Comparison of ENCODE assay signal across 8 cellular contexts in genomic region chr7:65981965-65982792, GRCh38. TPM values are rescaled to one million over a fixed set of nuclear protein-coding genes. Genes with fewer than 3 reads are reported as not detected.
DNase-seq lines count a peak whose midpoint lies in the region; ATAC-seq and TF ChIP-seq lines count a peak whose summit lies in the region.

TSS of gene GUSB (minus strand) at chr7:65982213. CDS start at chr7:65982183, 30 bp downstream.

- peak within 1 kb of the TSS; percentile 67 for H3K27ac ChIP-seq in CD8-positive, alpha-beta memory T cell (ENCODE audit: low read depth, low read length)
- peak within 1 kb of the TSS; percentile 74 for H3K27ac ChIP-seq in ectodermal cell (ENCODE audit: insufficient read depth, low read depth, low read length, poor library complexity, severe bottlenecking)
- peak within 1 kb of the TSS; percentile 93 for H3K27ac ChIP-seq in lower lobe of right lung

- POLR2A ChIA-PET in CD8-positive, alpha-beta memory T cell (lab: Charles Lee): no interaction called here

- peak; percentile 79 to 90 (median 82) for DNase-seq in CD8-positive, alpha-beta memory T cell
- DNase-seq in HS-5 (ENCODE audit: low read depth) (peak; percentile 24), NK-92 (lab: John Stamatoyannopoulos, UW; ENCODE audit: unreplicated experiment) (peak; percentile 16), lower lobe of right lung (peak; percentile 95)
- peak; percentile 73 to 84 for DNase-seq in activated CD8-positive, alpha-beta memory T cell treated with anti-CD3 and anti-CD28 coated beads for 1 hour (ENCODE audit: extremely low read depth in 1 of 2, low read depth in 1 of 2)
- DNase-seq in stimulated activated CD4-positive, alpha-beta T cell treated with anti-CD3 and anti-CD28 coated beads, TNF-alpha, amount 100 ng/mL, for 1 hour (ENCODE audit: low read depth in 3 of 3, low spot score in 1 of 3): peak; percentile 56 to 89 (median 74)

- no peaks in the 10 kb centered on the region for H3K9me3 ChIP-seq in CD8-positive, alpha-beta memory T cell (ENCODE audit: low read length)
- H3K9me3 ChIP-seq in ectodermal cell (ENCODE audit: control insufficient read depth, low read length) (no peaks in the 10 kb centered on the region), lower lobe of right lung (no peaks in the 10 kb centered on the region)

- peak within 1 kb of the TSS; percentile 79 to 98 (median 88) for H3K4me3 Mint-ChIP-seq in CD8-positive, alpha-beta memory T cell

- WGBS in ectodermal cell, 2 experiments: 9% methylated on average over 62 of the region's 62 CpGs

- H3K4me1 ChIP-seq in CD8-positive, alpha-beta memory T cell (ENCODE audit: insufficient read depth, low read length): peaks cover 18% of the 10 kb centered on the region
- H3K4me1 ChIP-seq in ectodermal cell (ENCODE audit: control insufficient read depth, insufficient read depth, low read length): peaks cover 6% of the 10 kb centered on the region
- H3K4me1 ChIP-seq in lower lobe of right lung: peaks cover 19% of the 10 kb centered on the region

- peak within 1 kb of the TSS; percentile 83 for H3K4me3 ChIP-seq in CD8-positive, alpha-beta memory T cell (ENCODE audit: low read length)
- H3K4me3 ChIP-seq in ectodermal cell (ENCODE audit: insufficient read depth, low read depth, low read length) (peak within 1 kb of the TSS; percentile 90), lower lobe of right lung (peak within 1 kb of the TSS; percentile 81)

- peaks cover 14 to 24% (median 15%) of the 10 kb centered on the region in 3 donors for H3K4me1 Mint-ChIP-seq in CD8-positive, alpha-beta memory T cell

- H3K36me3 ChIP-seq in CD8-positive, alpha-beta memory T cell (ENCODE audit: insufficient read depth, low read length): no peaks in the 10 kb centered on the region
- peaks cover 7% of the 10 kb centered on the region for H3K36me3 ChIP-seq in ectodermal cell (ENCODE audit: control insufficient read depth, insufficient read depth, low read length)
- H3K36me3 ChIP-seq in lower lobe of right lung: peaks cover 21% of the 10 kb centered on the region

- CTCF ChIA-PET in CD8-positive, alpha-beta memory T cell (lab: Charles Lee): no interaction called here

- TF ChIP-seq CTCF in lower lobe of right lung (IDR thresholded peaks at IDR 0.05): no peak

- peak within 1 kb of the TSS in 7 of 8 donors; percentile 84 to 96 (median 93) for H3K27ac Mint-ChIP-seq in CD8-positive, alpha-beta memory T cell

- peak; percentile 82 for ATAC-seq in GM19468 (IDR thresholded peaks at IDR 0.05; ENCODE audit: extremely low read depth, unreplicated experiment)
- ATAC-seq in lower lobe of right lung: peak; percentile 96 to 97

- no peaks in the 10 kb centered on the region for H3K9me3 Mint-ChIP-seq in CD8-positive, alpha-beta memory T cell

- H3K27me3 Mint-ChIP-seq in CD8-positive, alpha-beta memory T cell: no peaks in the 10 kb centered on the region

- peaks cover 0 to 15% (median 2%) of the 10 kb centered on the region in 3 donors for H3K36me3 Mint-ChIP-seq in CD8-positive, alpha-beta memory T cell

- no peaks in the 10 kb centered on the region for H3K27me3 ChIP-seq in CD8-positive, alpha-beta memory T cell (ENCODE audit: insufficient read depth, low read length, poor library complexity, severe bottlenecking)
- H3K27me3 ChIP-seq in ectodermal cell (ENCODE audit: control insufficient read depth, insufficient read depth, low read length, poor library complexity, severe bottlenecking) (no peaks in the 10 kb centered on the region), lower lobe of right lung (ENCODE audit: low read depth) (no peaks in the 10 kb centered on the region)

- intact Hi-C loops in lower lobe of right lung (cut with DNase I): no loop called here

RNA-seq across cellular contexts. Expression of gene GUSB, which starts in this region (rescaled TPM):
- 10 to 100 TPM; 48.1 to 51.9 TPM for total RNA-seq in CD8-positive, alpha-beta memory T cell
- 53.9 TPM for polyA plus RNA-seq in CD8-positive, alpha-beta memory T cell
- polyA plus RNA-seq in ectodermal cell (2013, experiment 1 of 4): 66.2 TPM
- 64.9 TPM for polyA plus RNA-seq in ectodermal cell (2013, experiment 2 of 4)
- polyA plus RNA-seq in ectodermal cell (2013, experiment 3 of 4): 57.7 TPM
- 63.1 TPM for polyA plus RNA-seq in ectodermal cell (2013, experiment 4 of 4)
- 88.6 TPM for total RNA-seq in lower lobe of right lung

Comparison
In these comparisons a context has a peak if more than half of its experiments do, and no peak if none do; other contexts are left out.
1. Peak in every context shown above with its lines: DNase-seq, ATAC-seq, H3K4me3 ChIP-seq and H3K27ac ChIP-seq.
2. DNase-seq: peak in every context shown above with its lines; median percentile 95 in lower lobe of right lung; 82 in CD8-positive, alpha-beta memory T cell; 78 in activated CD8-positive, alpha-beta memory T cell treated with anti-CD3 and anti-CD28 coated beads for 1 hour; 74 in stimulated activated CD4-positive, alpha-beta T cell treated with anti-CD3 and anti-CD28 coated beads, TNF-alpha, amount 100 ng/mL, for 1 hour; 24 in HS-5; 16 in NK-92.